3 cellular contexts compared by ENCODE assay signal in the genomic region with DNA sequence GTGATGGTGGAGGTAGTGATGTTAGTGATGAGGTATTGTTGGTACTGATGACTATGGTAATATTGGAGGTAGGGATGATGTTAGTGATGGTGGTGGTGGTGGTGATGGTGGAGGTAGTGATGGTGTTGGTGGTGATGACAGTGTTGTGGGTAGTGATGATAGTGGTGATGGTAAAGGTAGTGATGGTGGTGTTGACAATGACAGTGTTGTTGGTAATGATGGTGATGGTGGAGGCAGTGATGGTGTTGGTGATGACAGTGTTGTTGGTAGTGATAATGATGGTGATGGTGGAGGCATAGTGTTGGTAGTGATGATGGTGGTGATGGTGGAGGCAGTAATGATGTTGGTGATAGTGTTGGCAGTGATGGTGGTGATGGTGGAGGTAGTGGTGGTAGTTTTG.
TF ChIP-seq lines count a peak whose summit lies in the region.

No MANE protein-coding gene starts in this region.

TF ChIP-seq in HepG2, 621 proteins besides CTCF, POLR2A, EP300 and RAD21:
- TF ChIP-seq ZNF839 (CRISPR knock-in tag; IDR thresholded peaks at IDR 0.05; ENCODE audit: borderline replicate concordance), result no peak
- TF ChIP-seq CREB1 (IDR thresholded peaks at IDR 0.05), result peak; percentile 84
- TF ChIP-seq CREB1 (CRISPR knock-in tag; IDR thresholded peaks at IDR 0.05), result no peak
TF ChIP-seq in HepG2: peak in this region for 1.

TF ChIP-seq in K562, 482 proteins besides CTCF, POLR2A, EP300 and RAD21:
- no peak for TF ChIP-seq RBM25 (IDR thresholded peaks at IDR 0.05; ENCODE audit: low read depth, low read length, severe bottlenecking)
- TF ChIP-seq EHMT2 (IDR thresholded peaks at IDR 0.05), result peak; percentile 47; the same call in 1 of the 2 replicates
- TF ChIP-seq ZNF212 (CRISPR knock-in tag; IDR thresholded peaks at IDR 0.05), result no peak

TF ChIP-seq in H1, 55 proteins besides CTCF, POLR2A, EP300 and RAD21:
- TF ChIP-seq, protein P1, sequence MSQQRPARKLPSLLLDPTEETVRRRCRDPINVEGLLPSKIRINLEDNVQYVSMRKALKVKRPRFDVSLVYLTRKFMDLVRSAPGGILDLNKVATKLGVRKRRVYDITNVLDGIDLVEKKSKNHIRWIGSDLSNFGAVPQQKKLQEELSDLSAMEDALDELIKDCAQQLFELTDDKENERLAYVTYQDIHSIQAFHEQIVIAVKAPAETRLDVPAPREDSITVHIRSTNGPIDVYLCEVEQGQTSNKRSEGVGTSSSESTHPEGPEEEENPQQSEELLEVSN (IDR thresholded peaks at IDR 0.05), result no peak
- no peak for TF ChIP-seq ASH2L (IDR thresholded peaks at IDR 0.05; ENCODE audit: low read length)
- TF ChIP-seq SIX5 (IDR thresholded peaks at IDR 0.05; ENCODE audit: low read depth, low read length), result no peak
- TF ChIP-seq, protein P2, sequence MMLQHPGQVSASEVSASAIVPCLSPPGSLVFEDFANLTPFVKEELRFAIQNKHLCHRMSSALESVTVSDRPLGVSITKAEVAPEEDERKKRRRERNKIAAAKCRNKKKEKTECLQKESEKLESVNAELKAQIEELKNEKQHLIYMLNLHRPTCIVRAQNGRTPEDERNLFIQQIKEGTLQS (IDR thresholded peaks at IDR 0.05; ENCODE audit: insufficient read depth, low read depth, low read length), result no peak
- no peak for TF ChIP-seq KDM5A (IDR thresholded peaks at IDR 0.05; ENCODE audit: low read length)
- no peak for TF ChIP-seq RNF2 (IDR thresholded peaks at IDR 0.05; ENCODE audit: borderline replicate concordance, low read depth, low read length, missing control alignments, poor library complexity, severe bottlenecking)
- TF ChIP-seq, protein P3, sequence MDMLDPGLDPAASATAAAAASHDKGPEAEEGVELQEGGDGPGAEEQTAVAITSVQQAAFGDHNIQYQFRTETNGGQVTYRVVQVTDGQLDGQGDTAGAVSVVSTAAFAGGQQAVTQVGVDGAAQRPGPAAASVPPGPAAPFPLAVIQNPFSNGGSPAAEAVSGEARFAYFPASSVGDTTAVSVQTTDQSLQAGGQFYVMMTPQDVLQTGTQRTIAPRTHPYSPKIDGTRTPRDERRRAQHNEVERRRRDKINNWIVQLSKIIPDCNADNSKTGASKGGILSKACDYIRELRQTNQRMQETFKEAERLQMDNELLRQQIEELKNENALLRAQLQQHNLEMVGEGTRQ (IDR thresholded peaks at IDR 0.05; ENCODE audit: low read length), result no peak
- TF ChIP-seq, protein P4, sequence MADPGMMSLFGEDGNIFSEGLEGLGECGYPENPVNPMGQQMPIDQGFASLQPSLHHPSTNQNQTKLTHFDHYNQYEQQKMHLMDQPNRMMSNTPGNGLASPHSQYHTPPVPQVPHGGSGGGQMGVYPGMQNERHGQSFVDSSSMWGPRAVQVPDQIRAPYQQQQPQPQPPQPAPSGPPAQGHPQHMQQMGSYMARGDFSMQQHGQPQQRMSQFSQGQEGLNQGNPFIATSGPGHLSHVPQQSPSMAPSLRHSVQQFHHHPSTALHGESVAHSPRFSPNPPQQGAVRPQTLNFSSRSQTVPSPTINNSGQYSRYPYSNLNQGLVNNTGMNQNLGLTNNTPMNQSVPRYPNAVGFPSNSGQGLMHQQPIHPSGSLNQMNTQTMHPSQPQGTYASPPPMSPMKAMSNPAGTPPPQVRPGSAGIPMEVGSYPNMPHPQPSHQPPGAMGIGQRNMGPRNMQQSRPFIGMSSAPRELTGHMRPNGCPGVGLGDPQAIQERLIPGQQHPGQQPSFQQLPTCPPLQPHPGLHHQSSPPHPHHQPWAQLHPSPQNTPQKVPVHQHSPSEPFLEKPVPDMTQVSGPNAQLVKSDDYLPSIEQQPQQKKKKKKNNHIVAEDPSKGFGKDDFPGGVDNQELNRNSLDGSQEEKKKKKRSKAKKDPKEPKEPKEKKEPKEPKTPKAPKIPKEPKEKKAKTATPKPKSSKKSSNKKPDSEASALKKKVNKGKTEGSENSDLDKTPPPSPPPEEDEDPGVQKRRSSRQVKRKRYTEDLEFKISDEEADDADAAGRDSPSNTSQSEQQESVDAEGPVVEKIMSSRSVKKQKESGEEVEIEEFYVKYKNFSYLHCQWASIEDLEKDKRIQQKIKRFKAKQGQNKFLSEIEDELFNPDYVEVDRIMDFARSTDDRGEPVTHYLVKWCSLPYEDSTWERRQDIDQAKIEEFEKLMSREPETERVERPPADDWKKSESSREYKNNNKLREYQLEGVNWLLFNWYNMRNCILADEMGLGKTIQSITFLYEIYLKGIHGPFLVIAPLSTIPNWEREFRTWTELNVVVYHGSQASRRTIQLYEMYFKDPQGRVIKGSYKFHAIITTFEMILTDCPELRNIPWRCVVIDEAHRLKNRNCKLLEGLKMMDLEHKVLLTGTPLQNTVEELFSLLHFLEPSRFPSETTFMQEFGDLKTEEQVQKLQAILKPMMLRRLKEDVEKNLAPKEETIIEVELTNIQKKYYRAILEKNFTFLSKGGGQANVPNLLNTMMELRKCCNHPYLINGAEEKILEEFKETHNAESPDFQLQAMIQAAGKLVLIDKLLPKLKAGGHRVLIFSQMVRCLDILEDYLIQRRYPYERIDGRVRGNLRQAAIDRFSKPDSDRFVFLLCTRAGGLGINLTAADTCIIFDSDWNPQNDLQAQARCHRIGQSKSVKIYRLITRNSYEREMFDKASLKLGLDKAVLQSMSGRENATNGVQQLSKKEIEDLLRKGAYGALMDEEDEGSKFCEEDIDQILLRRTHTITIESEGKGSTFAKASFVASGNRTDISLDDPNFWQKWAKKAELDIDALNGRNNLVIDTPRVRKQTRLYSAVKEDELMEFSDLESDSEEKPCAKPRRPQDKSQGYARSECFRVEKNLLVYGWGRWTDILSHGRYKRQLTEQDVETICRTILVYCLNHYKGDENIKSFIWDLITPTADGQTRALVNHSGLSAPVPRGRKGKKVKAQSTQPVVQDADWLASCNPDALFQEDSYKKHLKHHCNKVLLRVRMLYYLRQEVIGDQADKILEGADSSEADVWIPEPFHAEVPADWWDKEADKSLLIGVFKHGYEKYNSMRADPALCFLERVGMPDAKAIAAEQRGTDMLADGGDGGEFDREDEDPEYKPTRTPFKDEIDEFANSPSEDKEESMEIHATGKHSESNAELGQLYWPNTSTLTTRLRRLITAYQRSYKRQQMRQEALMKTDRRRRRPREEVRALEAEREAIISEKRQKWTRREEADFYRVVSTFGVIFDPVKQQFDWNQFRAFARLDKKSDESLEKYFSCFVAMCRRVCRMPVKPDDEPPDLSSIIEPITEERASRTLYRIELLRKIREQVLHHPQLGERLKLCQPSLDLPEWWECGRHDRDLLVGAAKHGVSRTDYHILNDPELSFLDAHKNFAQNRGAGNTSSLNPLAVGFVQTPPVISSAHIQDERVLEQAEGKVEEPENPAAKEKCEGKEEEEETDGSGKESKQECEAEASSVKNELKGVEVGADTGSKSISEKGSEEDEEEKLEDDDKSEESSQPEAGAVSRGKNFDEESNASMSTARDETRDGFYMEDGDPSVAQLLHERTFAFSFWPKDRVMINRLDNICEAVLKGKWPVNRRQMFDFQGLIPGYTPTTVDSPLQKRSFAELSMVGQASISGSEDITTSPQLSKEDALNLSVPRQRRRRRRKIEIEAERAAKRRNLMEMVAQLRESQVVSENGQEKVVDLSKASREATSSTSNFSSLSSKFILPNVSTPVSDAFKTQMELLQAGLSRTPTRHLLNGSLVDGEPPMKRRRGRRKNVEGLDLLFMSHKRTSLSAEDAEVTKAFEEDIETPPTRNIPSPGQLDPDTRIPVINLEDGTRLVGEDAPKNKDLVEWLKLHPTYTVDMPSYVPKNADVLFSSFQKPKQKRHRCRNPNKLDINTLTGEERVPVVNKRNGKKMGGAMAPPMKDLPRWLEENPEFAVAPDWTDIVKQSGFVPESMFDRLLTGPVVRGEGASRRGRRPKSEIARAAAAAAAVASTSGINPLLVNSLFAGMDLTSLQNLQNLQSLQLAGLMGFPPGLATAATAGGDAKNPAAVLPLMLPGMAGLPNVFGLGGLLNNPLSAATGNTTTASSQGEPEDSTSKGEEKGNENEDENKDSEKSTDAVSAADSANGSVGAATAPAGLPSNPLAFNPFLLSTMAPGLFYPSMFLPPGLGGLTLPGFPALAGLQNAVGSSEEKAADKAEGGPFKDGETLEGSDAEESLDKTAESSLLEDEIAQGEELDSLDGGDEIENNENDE (IDR thresholded peaks at IDR 0.05; ENCODE audit: insufficient replicate concordance, low read length), result no peak
- TF ChIP-seq GTF2F1 (IDR thresholded peaks at IDR 0.05; ENCODE audit: borderline replicate concordance, low read depth, low read length), result no peak
- TF ChIP-seq SIRT6 (IDR thresholded peaks at IDR 0.05; ENCODE audit: low read length), result no peak
